Comparison of ENCODE assay signal across 10 cellular contexts in the genomic region with DNA sequence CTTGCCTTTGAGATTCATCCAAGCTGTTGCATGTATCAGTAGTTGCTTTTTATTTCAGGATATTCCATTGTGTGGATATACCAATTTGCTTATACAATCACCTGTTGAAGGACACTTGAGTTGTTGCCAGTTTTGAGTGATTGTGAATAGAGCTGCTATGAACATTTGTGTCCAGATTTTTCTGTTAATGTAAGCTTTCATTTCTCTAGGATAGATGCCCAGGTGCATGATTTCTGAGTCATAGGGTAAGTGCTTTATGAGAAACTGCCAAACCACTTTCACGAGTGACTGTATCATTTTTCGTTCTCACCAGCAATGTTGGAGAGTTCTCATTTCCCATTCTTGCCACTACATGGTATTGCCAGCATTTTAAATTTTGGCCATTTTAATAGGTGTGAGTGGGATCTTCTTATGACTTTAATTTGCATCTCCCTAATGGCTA.
DNase-seq lines count a peak whose midpoint lies in the region; ATAC-seq and TF ChIP-seq lines count a peak whose summit lies in the region.
"Had no signal": no experiment of that assay in that cellular context is flagged by ENCODE, and none has a peak within 500 bp of the region (broad histone marks: within the 10 kb centered on the region; RNA-seq: fewer than 3 reads in every experiment).

No MANE protein-coding gene starts in this region.

- DNase-seq in activated T-cell treated with anti-CD3 and anti-CD28 coated beads, Interleukin-2, amount 50 U/mL, for 24 hours = no peak
- DNase-seq in activated T-cell treated with anti-CD3 and anti-CD28 coated beads for 4 hours = no peak
- DNase-seq in OCI-LY7 (ENCODE audit: low spot score) = peak; percentile 6
- DNase-seq in smooth muscle cell (lab: John Stamatoyannopoulos, UW; ENCODE audit: unreplicated experiment) = no peak
- no peak for DNase-seq in mucosa of gallbladder (ENCODE audit: low spot score)
- no peak for DNase-seq in stimulated activated CD4-positive, alpha-beta T cell treated with anti-CD3 and anti-CD28 coated beads, Interleukin-2, amount 100 ng/mL, for 48 hours
- DNase-seq in midbrain (lab: John Stamatoyannopoulos, UW) = no peak
- DNase-seq: naive B cell had no signal

- H3K27ac Mint-ChIP-seq in activated T-cell treated with anti-CD3 and anti-CD28 coated beads, Interleukin-2, amount 50 U/mL, for 24 hours = peak overlapping the region; percentile 87

- H3K36me3 Mint-ChIP-seq in activated T-cell treated with anti-CD3 and anti-CD28 coated beads, Interleukin-2, amount 50 U/mL, for 24 hours (ENCODE audit: low read depth) = peaks cover 21% of the 10 kb centered on the region

- no peak for TF ChIP-seq CTCF in OCI-LY7 (conservative IDR thresholded peaks at IDR 0.05; ENCODE audit: low read length)
- no peak for TF ChIP-seq CTCF in smooth muscle cell (IDR thresholded peaks at IDR 0.05; ENCODE audit: borderline replicate concordance, insufficient read depth, poor library complexity, severe bottlenecking)

- POLR2A ChIA-PET in OCI-LY7 (lab: Charles Lee) = interaction anchor here (0.9 to 2.0 kb wide), 6 partner anchors 13 to 717 kb away, joined by 3 to 4 read pairs (median 4); no protein-coding TSS in a partner anchor

- peak; percentile 84 for ATAC-seq in HG03064 (IDR thresholded peaks at IDR 0.05; ENCODE audit: low read depth, unreplicated experiment)

- CTCF ChIA-PET in OCI-LY7 (lab: Charles Lee; ENCODE audit: unreplicated experiment) = interaction anchor here (1.5 kb wide), 1 partner anchor 44 kb away, joined by 3 read pairs; no protein-coding TSS in a partner anchor

- H4K20me1 ChIP-seq in OCI-LY7 (ENCODE audit: insufficient read depth, low read length) (no peaks in the 10 kb centered on the region), smooth muscle cell (ENCODE audit: low read depth) (peaks cover 74% of the 10 kb centered on the region)

- H3K9ac ChIP-seq in smooth muscle cell (ENCODE audit: low read depth) = no peak overlapping the region
- H3K9ac ChIP-seq: BLaER1 treated with 17β-estradiol and CSF1 and Interleukin-3, amounts not matched to agents 10 nM and 100 nM had no signal

- H3K4me2 ChIP-seq in OCI-LY7 (ENCODE audit: low read length) (no peak overlapping the region), smooth muscle cell (peak overlapping the region; percentile 34)
- H3K4me2 ChIP-seq: BLaER1 treated with 17β-estradiol and CSF1 and Interleukin-3, amounts not matched to agents 10 nM and 100 nM had no signal

- WGBS in smooth muscle cell (ENCODE audit: low lambda C conversion rate) = 71% methylated on average over 2 of the region's 2 CpGs

- BruUV-seq in OCI-LY7 (replicated peaks; lab: Mats Ljungman, UMichigan) = no TSS peak

- H2AFZ ChIP-seq in OCI-LY7 (ENCODE audit: low read length) (no peak overlapping the region), smooth muscle cell (ENCODE audit: low read depth) (no peak overlapping the region)

- H3K79me2 ChIP-seq in OCI-LY7 (ENCODE audit: insufficient read depth, low read depth, low read length) = peaks cover 35% of the 10 kb centered on the region; the same call in 1 of the 2 replicates
- peaks cover 94% of the 10 kb centered on the region for H3K79me2 ChIP-seq in smooth muscle cell (ENCODE audit: low read depth)

- H3K36me3 ChIP-seq in OCI-LY7 (ENCODE audit: insufficient read depth, low read length) = no peaks in the 10 kb centered on the region
- H3K36me3 ChIP-seq in smooth muscle cell (ENCODE audit: low read depth) = no peaks in the 10 kb centered on the region

- H3K4me3 ChIP-seq in OCI-LY7 (ENCODE audit: low read depth, low read length, poor library complexity, severe bottlenecking) = no peak overlapping the region
- H3K4me3 ChIP-seq in smooth muscle cell = no peak overlapping the region
- H3K4me3 ChIP-seq: BLaER1 treated with 17β-estradiol and CSF1 and Interleukin-3, amounts not matched to agents 10 nM and 100 nM had no signal

- no peaks in the 10 kb centered on the region for H3F3A ChIP-seq in smooth muscle cell (ENCODE audit: low read depth)

- no peaks in the 10 kb centered on the region for H3K9me2 ChIP-seq in OCI-LY7 (ENCODE audit: insufficient read depth, low read length)

- no peak overlapping the region for H3K4me3 Mint-ChIP-seq in activated T-cell treated with anti-CD3 and anti-CD28 coated beads, Interleukin-2, amount 50 U/mL, for 24 hours
- H3K4me3 Mint-ChIP-seq: naive B cell had no signal

- peaks cover 20% of the 10 kb centered on the region for H3K4me1 Mint-ChIP-seq in activated T-cell treated with anti-CD3 and anti-CD28 coated beads, Interleukin-2, amount 50 U/mL, for 24 hours (ENCODE audit: low read depth)

- H3K27me3 Mint-ChIP-seq in activated T-cell treated with anti-CD3 and anti-CD28 coated beads, Interleukin-2, amount 50 U/mL, for 24 hours = no peaks in the 10 kb centered on the region
- H3K27me3 Mint-ChIP-seq: naive B cell had no signal

- intact Hi-C loops in OCI-LY7 (cut with micrococcal nuclease; ENCODE audit: unreplicated experiment) = no loop called here

- peaks cover 2% of the 10 kb centered on the region for H3K9me3 Mint-ChIP-seq in activated T-cell treated with anti-CD3 and anti-CD28 coated beads, Interleukin-2, amount 50 U/mL, for 24 hours

- no peaks in the 10 kb centered on the region for H3K27me3 ChIP-seq in smooth muscle cell (ENCODE audit: low read depth)
- H3K27me3 ChIP-seq: BLaER1 treated with 17β-estradiol and CSF1 and Interleukin-3, amounts not matched to agents 10 nM and 100 nM had no signal

- peaks cover 22% of the 10 kb centered on the region for H3K4me1 ChIP-seq in OCI-LY7 (ENCODE audit: insufficient read depth, low read length, poor library complexity, severe bottlenecking)
- no peaks in the 10 kb centered on the region for H3K4me1 ChIP-seq in smooth muscle cell (ENCODE audit: low read depth)

- H3K9me3 ChIP-seq in OCI-LY7 (ENCODE audit: low read length) (no peaks in the 10 kb centered on the region), smooth muscle cell (replicated peaks; ENCODE audit: low read depth) (no peaks in the 10 kb centered on the region)

- H3K27ac ChIP-seq in OCI-LY7 (ENCODE audit: low read depth, low read length, poor library complexity, severe bottlenecking) = no peak overlapping the region
- H3K27ac ChIP-seq in smooth muscle cell (ENCODE audit: low read depth) = peak overlapping the region; percentile 22
- H3K27ac ChIP-seq: BLaER1 treated with 17β-estradiol and CSF1 and Interleukin-3, amounts not matched to agents 10 nM and 100 nM had no signal
